Comparison of ENCODE assay signal across 13 cellular contexts in the genomic region with DNA sequence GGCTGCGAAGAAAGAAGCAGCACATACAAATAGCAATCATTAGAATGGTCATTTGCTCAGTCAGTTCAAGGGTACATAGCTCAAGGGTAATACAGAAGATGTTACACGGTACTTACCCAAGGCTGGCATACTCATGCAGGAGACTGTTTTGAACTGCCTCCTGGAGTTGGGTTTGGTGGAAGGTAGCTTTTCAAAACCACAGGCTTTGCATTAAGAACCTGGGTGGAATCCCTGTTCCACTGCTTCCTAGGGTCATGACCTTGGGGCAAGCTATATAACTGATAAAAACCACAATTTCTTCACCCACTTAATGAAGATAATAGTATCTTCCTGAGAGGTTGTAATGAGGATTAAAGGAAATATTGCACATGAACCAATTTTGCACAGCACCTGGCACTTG. TPM values are rescaled to one million over a fixed set of nuclear protein-coding genes. Genes with fewer than 3 reads are reported as not detected.
DNase-seq lines count a peak whose midpoint lies in the region; ATAC-seq, FAIRE-seq and TF ChIP-seq lines count a peak whose summit lies in the region.
"Had no signal": no experiment of that assay in that cellular context is flagged by ENCODE, and none has a peak within 500 bp of the region (broad histone marks: within the 10 kb centered on the region; RNA-seq: fewer than 3 reads in every experiment).

No MANE protein-coding gene starts in this region.

- no peak overlapping the region for H3K27ac ChIP-seq in CD4-positive, alpha-beta T cell (ENCODE audit: low read depth, low read length)
- peak overlapping the region; percentile 70 for H3K27ac ChIP-seq in OCI-LY7 (ENCODE audit: low read depth, low read length, poor library complexity, severe bottlenecking)
- H3K27ac ChIP-seq: BLaER1, foreskin keratinocyte had no signal

- CTCF ChIA-PET in CD4-positive, alpha-beta T cell (lab: Charles Lee) = no interaction called here
- CTCF ChIA-PET in OCI-LY7 (lab: Charles Lee; ENCODE audit: unreplicated experiment) = interaction anchor here (1.3 to 1.9 kb wide), 5 partner anchors 9 to 37 kb away, joined by 4 to 9 read pairs (median 5); partner anchors contain the start of gene TBC1D9

- H3K9me3 ChIP-seq in CD4-positive, alpha-beta T cell (ENCODE audit: control insufficient read depth, low read length) = no peaks in the 10 kb centered on the region
- H3K9me3 ChIP-seq in OCI-LY7 (ENCODE audit: low read length) = no peaks in the 10 kb centered on the region
- H3K9me3 ChIP-seq: BLaER1, prostate gland had no signal

- POLR2A ChIA-PET in CD4-positive, alpha-beta T cell (lab: Charles Lee) = no interaction called here
- POLR2A ChIA-PET in OCI-LY7 (lab: Charles Lee) = interaction anchor here (0.5 to 7.9 kb wide), 21 partner anchors 10 to 132 kb away, joined by 3 to 124 read pairs (median 4); no protein-coding TSS in a partner anchor

- H3K4me2 ChIP-seq in OCI-LY7 (ENCODE audit: low read length) = peak overlapping the region; percentile 90

- no peak for ATAC-seq in CD4-positive, alpha-beta T cell (ENCODE audit: poor library complexity)
- ATAC-seq in HG02840 (IDR thresholded peaks at IDR 0.05; ENCODE audit: low FRiP score, unreplicated experiment) (peak; percentile 72), HG03025 (IDR thresholded peaks at IDR 0.05; ENCODE audit: low FRiP score, unreplicated experiment) (no peak), HG03095 (IDR thresholded peaks at IDR 0.05; ENCODE audit: unreplicated experiment) (no peak), HG03571 (IDR thresholded peaks at IDR 0.05; ENCODE audit: unreplicated experiment) (no peak)

- H4K20me1 ChIP-seq in OCI-LY7 (ENCODE audit: insufficient read depth, low read length) = no peaks in the 10 kb centered on the region
- H4K20me1 ChIP-seq: BLaER1 had no signal

- peak overlapping the region; percentile 95; the same call in 1 of the 2 replicates for H2AFZ ChIP-seq in OCI-LY7 (ENCODE audit: low read length)

- H3K27me3 Mint-ChIP-seq in CD4-positive, alpha-beta T cell = no peaks in the 10 kb centered on the region

- peaks cover 12% of the 10 kb centered on the region for H3K4me1 Mint-ChIP-seq in CD4-positive, alpha-beta T cell (ENCODE audit: low read depth)

- no peak for DNase-seq in CD4-positive, alpha-beta T cell
- DNase-seq in GM19239 (ENCODE audit: insufficient read length, low spot score) (no peak), OCI-LY7 (ENCODE audit: low spot score) (peak; percentile 43), foreskin melanocyte (no peak)
- DNase-seq: activated naive CD4-positive, alpha-beta T cell treated with anti-CD3 and anti-CD28 coated beads for 36 hours; foreskin keratinocyte; Right ventricle myocardium superior had no signal

- no peaks in the 10 kb centered on the region for H3K36me3 Mint-ChIP-seq in CD4-positive, alpha-beta T cell (ENCODE audit: low read depth)

- H3K9me3 Mint-ChIP-seq in CD4-positive, alpha-beta T cell = no peaks in the 10 kb centered on the region
- H3K9me3 Mint-ChIP-seq: activated naive CD4-positive, alpha-beta T cell treated with anti-CD3 and anti-CD28 coated beads for 36 hours had no signal

- peak; percentile 83 for FAIRE-seq in GM19239 (lab: Jason Lieb, UNC)

- H3K27ac Mint-ChIP-seq in CD4-positive, alpha-beta T cell = no peak overlapping the region
- H3K27ac Mint-ChIP-seq: activated naive CD4-positive, alpha-beta T cell treated with anti-CD3 and anti-CD28 coated beads for 36 hours had no signal

- no peaks in the 10 kb centered on the region for H3K79me2 ChIP-seq in OCI-LY7 (ENCODE audit: insufficient read depth, low read depth, low read length)

- TF ChIP-seq CTCF in CD4-positive, alpha-beta T cell (IDR thresholded peaks at IDR 0.05) = no peak
- no peak for TF ChIP-seq CTCF in OCI-LY7 (conservative IDR thresholded peaks at IDR 0.05; ENCODE audit: low read length)

- no peaks in the 10 kb centered on the region for H3K36me3 ChIP-seq in OCI-LY7 (ENCODE audit: insufficient read depth, low read length)
- H3K36me3 ChIP-seq: BLaER1, prostate gland had no signal

- no peaks in the 10 kb centered on the region for H3K9me2 ChIP-seq in OCI-LY7 (ENCODE audit: insufficient read depth, low read length)

- intact Hi-C loops in CD4-positive, alpha-beta T cell (cut with DNase I, micrococcal nuclease) = no loop called here
- intact Hi-C loops in OCI-LY7 (cut with micrococcal nuclease; ENCODE audit: unreplicated experiment) = loop anchor here (5.0 kb wide), 1 partner anchor 97 kb away; no protein-coding TSS in a partner anchor

- H3K4me1 ChIP-seq in OCI-LY7 (ENCODE audit: insufficient read depth, low read length, poor library complexity, severe bottlenecking) = peaks cover 57% of the 10 kb centered on the region

- no TSS peak for BruUV-seq in OCI-LY7 (replicated peaks; lab: Mats Ljungman, UMichigan)

- no peaks in the 10 kb centered on the region for H3K27me3 ChIP-seq in CD4-positive, alpha-beta T cell (ENCODE audit: control insufficient read depth, insufficient read depth, low read length)
- H3K27me3 ChIP-seq: BLaER1, foreskin keratinocyte had no signal

- H3K4me3 Mint-ChIP-seq in CD4-positive, alpha-beta T cell = peak overlapping the region; percentile 5
- H3K4me3 Mint-ChIP-seq: activated naive CD4-positive, alpha-beta T cell treated with anti-CD3 and anti-CD28 coated beads for 36 hours had no signal

- H3K4me3 ChIP-seq in OCI-LY7 (ENCODE audit: low read depth, low read length, poor library complexity, severe bottlenecking) = peak overlapping the region; percentile 16
- H3K4me3 ChIP-seq: BLaER1, prostate gland had no signal

RNA-seq across cellular contexts. Expression of gene TBC1D9, which starts 36.5 kb away (rescaled TPM):
- total RNA-seq in CD4-positive, alpha-beta T cell = under 1 TPM; 0.20 to 0.33 TPM
- 1.0 and 1.6 TPM in 2 replicates for total RNA-seq in OCI-LY7 (2014; rRNA removed; shearing (Covaris generic))
- total RNA-seq in OCI-LY7 (2022) = 10.4 and 13.0 TPM in 2 replicates
